ENCODE assay signal across 18 cellular contexts in genomic region chr14:95047754-95048153, GRCh38.
"Had no signal": no experiment of that assay in that cellular context is flagged by ENCODE, and none has a peak within 500 bp of the region (broad histone marks: within the 10 kb centered on the region; RNA-seq: fewer than 3 reads in every experiment).

No MANE protein-coding gene starts in this region.

- H3K36me3 ChIP-seq: heart right ventricle, neural progenitor cell, right atrium auricular region, suprapubic skin had no signal

- H3K9ac ChIP-seq: neural progenitor cell had no signal

- H3K9me3 Mint-ChIP-seq: immature natural killer cell; neural progenitor cell; stimulated activated naive CD8-positive, alpha-beta T cell treated with anti-CD3 and anti-CD28 coated beads, Interleukin-15, Interleukin-2, amounts not matched to agents 100 ng/mL and 50 ng/mL, for 24 hours; T-helper 1 cell treated with Interleukin-12 subunit alpha and Interleukin-12 subunit beta and Interleukin-4 antibody, amounts not matched to agents 30 μg/mL and 1 μg/mL, for 36 hours; type B pancreatic cell had no signal

- H3K27ac ChIP-seq: body of pancreas, heart right ventricle, neural progenitor cell, right atrium auricular region, skin epidermis, suprapubic skin had no signal

- ATAC-seq: body of pancreas, heart right ventricle, left ventricle myocardium superior had no signal

- H3K9me3 ChIP-seq: body of pancreas, heart right ventricle, right atrium auricular region, suprapubic skin had no signal

- H3K4me1 Mint-ChIP-seq: immature natural killer cell, naive B cell had no signal

- H3K27ac Mint-ChIP-seq: immature natural killer cell; neural progenitor cell; progenitor cell of endocrine pancreas; stimulated activated naive CD8-positive, alpha-beta T cell treated with anti-CD3 and anti-CD28 coated beads, Interleukin-15, Interleukin-2, amounts not matched to agents 100 ng/mL and 50 ng/mL, for 24 hours; T-helper 1 cell treated with Interleukin-12 subunit alpha and Interleukin-12 subunit beta and Interleukin-4 antibody, amounts not matched to agents 30 μg/mL and 1 μg/mL, for 36 hours; type B pancreatic cell had no signal

- H3K36me3 Mint-ChIP-seq: immature natural killer cell, naive B cell, neural progenitor cell, type B pancreatic cell had no signal

- H3K4me3 ChIP-seq: body of pancreas, heart right ventricle, neural progenitor cell, right atrium auricular region, skin epidermis, suprapubic skin had no signal

- H3K27me3 ChIP-seq: body of pancreas, right atrium auricular region had no signal

- DNase-seq: activated CD4-positive, alpha-beta T cell treated with anti-CD3 and anti-CD28 coated beads for 1 hour; body of pancreas; erythroblast; heart right ventricle; immature natural killer cell; kidney glomerular epithelial cell; left ventricle myocardium superior; naive B cell; stimulated activated CD4-positive, alpha-beta T cell treated with anti-CD3 and anti-CD28 coated beads, Interleukin-15, amount 100 ng/mL, for 24 hours; stimulated activated CD4-positive, alpha-beta T cell treated with anti-CD3 and anti-CD28 coated beads, Interleukin-2, amount 100 ng/mL, for 48 hours had no signal

- H3K4me1 ChIP-seq: body of pancreas, heart right ventricle, right atrium auricular region, suprapubic skin had no signal

- H3K4me3 Mint-ChIP-seq: immature natural killer cell; naive B cell; neural progenitor cell; stimulated activated naive CD8-positive, alpha-beta T cell treated with anti-CD3 and anti-CD28 coated beads, Interleukin-15, Interleukin-2, amounts not matched to agents 100 ng/mL and 50 ng/mL, for 24 hours; T-helper 1 cell treated with Interleukin-12 subunit alpha and Interleukin-12 subunit beta and Interleukin-4 antibody, amounts not matched to agents 30 μg/mL and 1 μg/mL, for 36 hours; type B pancreatic cell had no signal
